14 cellular contexts compared by ENCODE assay signal in the genomic region with DNA sequence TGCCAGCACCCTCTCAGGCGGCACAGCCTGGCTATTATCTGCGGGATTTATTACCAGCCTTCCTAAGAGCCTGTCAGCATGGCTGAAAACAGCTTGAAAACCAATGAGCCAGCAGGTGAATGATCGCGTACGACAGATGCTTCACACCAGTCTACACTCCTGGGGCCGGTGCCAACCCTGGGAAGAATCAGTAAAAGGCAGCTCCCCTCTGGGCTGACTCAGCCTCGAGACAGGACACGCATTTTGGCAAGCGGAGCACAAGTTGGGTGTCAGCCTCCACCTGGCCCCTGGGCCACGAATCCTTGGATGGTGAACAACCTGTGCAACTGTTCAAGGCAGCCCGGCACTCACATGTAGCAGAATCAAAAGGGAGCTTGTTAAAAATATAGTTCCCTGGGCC. TPM values are rescaled to one million over a fixed set of nuclear protein-coding genes. Genes with fewer than 3 reads are reported as not detected.
DNase-seq lines count a peak whose midpoint lies in the region; ATAC-seq and TF ChIP-seq lines count a peak whose summit lies in the region.
"Had no signal": no experiment of that assay in that cellular context is flagged by ENCODE, and none has a peak within 500 bp of the region (broad histone marks: within the 10 kb centered on the region; RNA-seq: fewer than 3 reads in every experiment).

No MANE protein-coding gene starts in this region.

- H3K36me3 Mint-ChIP-seq in activated T-helper 2 cell treated with anti-CD3 and anti-CD28 coated beads, Interferon-gamma antibody, Interleukin-2, Interleukin-4, amounts not matched to agents 10 μg/mL and 5 μg/mL and 100 μg/mL, durations not matched to agents 14 hours and 24 hours and 36 hours (ENCODE audit: low read depth) = peaks cover 4% of the 10 kb centered on the region
- H3K36me3 Mint-ChIP-seq in CD14-positive monocyte = peaks cover 9 to 14% of the 10 kb centered on the region in 2 donors
- H3K36me3 Mint-ChIP-seq: mesothelial cell of epicardium had no signal

- H3K27me3 Mint-ChIP-seq in activated T-helper 2 cell treated with anti-CD3 and anti-CD28 coated beads, Interferon-gamma antibody, Interleukin-2, Interleukin-4, amounts not matched to agents 10 μg/mL and 5 μg/mL and 100 μg/mL, durations not matched to agents 14 hours and 24 hours and 36 hours (ENCODE audit: low read depth) = no peaks in the 10 kb centered on the region
- peaks cover 0 to 3% (median 0%) of the 10 kb centered on the region in 3 donors for H3K27me3 Mint-ChIP-seq in CD14-positive monocyte (ENCODE audit: low read depth in 3 of 3)

- no peak for TF ChIP-seq CTCF in CD14-positive monocyte (IDR thresholded peaks at IDR 0.05)
- TF ChIP-seq CTCF in tibial artery (IDR thresholded peaks at IDR 0.05) = no peak

- H3K36me3 ChIP-seq in SJCRH30 (no peaks in the 10 kb centered on the region), tibial artery (peaks cover 0 to 14% (median 8%) of the 10 kb centered on the region in 3 donors)

- DNase-seq in DMS79 treated with DMSO at 0.1 percent for 48 hours (lab: John Stamatoyannopoulos, UW) (peak; percentile 93), NCI-H1105 treated with DMSO at 0.1 percent for 48 hours (lab: John Stamatoyannopoulos, UW) (peak; percentile 80), SJCRH30 (peak; percentile 45 to 55), medulla oblongata (ENCODE audit: extremely low spot score) (peak; percentile 21), CD14-positive monocyte (ENCODE audit: low spot score) (no peak), tibial artery (no peak)
- no peak for DNase-seq in activated T-helper 2 cell treated with anti-CD3 and anti-CD28 coated beads, Interferon-gamma antibody, Interleukin-2, Interleukin-4, amounts not matched to agents 10 μg/mL and 5 μg/mL and 100 μg/mL, durations not matched to agents 14 hours and 24 hours and 36 hours (ENCODE audit: low spot score)
- DNase-seq: activated effector memory CD4-positive, alpha-beta T cell treated with Interleukin-2 at 50 U/mL for 16 hours; MV-4-11 had no signal

- no peaks in the 10 kb centered on the region for H3K9me3 Mint-ChIP-seq in activated T-helper 2 cell treated with anti-CD3 and anti-CD28 coated beads, Interferon-gamma antibody, Interleukin-2, Interleukin-4, amounts not matched to agents 10 μg/mL and 5 μg/mL and 100 μg/mL, durations not matched to agents 14 hours and 24 hours and 36 hours
- H3K9me3 Mint-ChIP-seq in CD14-positive monocyte = peaks cover 0 to 2% (median 0%) of the 10 kb centered on the region in 7 donors
- H3K9me3 Mint-ChIP-seq: mesothelial cell of epicardium had no signal

- H3K4me1 Mint-ChIP-seq in activated T-helper 2 cell treated with anti-CD3 and anti-CD28 coated beads, Interferon-gamma antibody, Interleukin-2, Interleukin-4, amounts not matched to agents 10 μg/mL and 5 μg/mL and 100 μg/mL, durations not matched to agents 14 hours and 24 hours and 36 hours (ENCODE audit: low read depth) = no peaks in the 10 kb centered on the region
- H3K4me1 Mint-ChIP-seq in CD14-positive monocyte = peaks cover 7% of the 10 kb centered on the region
- H3K4me1 Mint-ChIP-seq: mesothelial cell of epicardium had no signal

- intact Hi-C loops in activated T-helper 2 cell treated with anti-CD3 and anti-CD28 coated beads, Interferon-gamma antibody, Interleukin-2, Interleukin-4, amounts not matched to agents 10 μg/mL and 5 μg/mL and 100 μg/mL, durations not matched to agents 14 hours and 24 hours and 36 hours (cut with micrococcal nuclease) = no loop called here
- intact Hi-C loops in CD14-positive monocyte (cut with micrococcal nuclease) = loop anchor here in 1 of 2 donors (5.0 kb wide), 1 partner anchor 34 kb away; no protein-coding TSS in a partner anchor
- intact Hi-C loops in tibial artery (cut with DNase I; ENCODE audit: low total_unique reads) = no loop called here

- H3K4me3 ChIP-seq in SJCRH30 (no peak overlapping the region), tibial artery (no peak overlapping the region)
- H3K4me3 ChIP-seq: PC-9 had no signal

- no peaks in the 10 kb centered on the region for H3K4me1 ChIP-seq in SJCRH30
- H3K4me1 ChIP-seq in tibial artery = no peaks in the 10 kb centered on the region

- H3K27ac ChIP-seq in SJCRH30 (no peak overlapping the region), tibial artery (no peak overlapping the region)
- H3K27ac ChIP-seq: PC-9 had no signal

- H3K9me3 ChIP-seq in SJCRH30 (replicated peaks) = no peaks in the 10 kb centered on the region
- no peaks in the 10 kb centered on the region for H3K9me3 ChIP-seq in tibial artery

- H3K4me3 Mint-ChIP-seq in activated T-helper 2 cell treated with anti-CD3 and anti-CD28 coated beads, Interferon-gamma antibody, Interleukin-2, Interleukin-4, amounts not matched to agents 10 μg/mL and 5 μg/mL and 100 μg/mL, durations not matched to agents 14 hours and 24 hours and 36 hours (ENCODE audit: low read depth) = no peak overlapping the region
- H3K4me3 Mint-ChIP-seq in CD14-positive monocyte = no peak overlapping the region
- H3K4me3 Mint-ChIP-seq: mesothelial cell of epicardium had no signal

- H3K27ac Mint-ChIP-seq in activated T-helper 2 cell treated with anti-CD3 and anti-CD28 coated beads, Interferon-gamma antibody, Interleukin-2, Interleukin-4, amounts not matched to agents 10 μg/mL and 5 μg/mL and 100 μg/mL, durations not matched to agents 14 hours and 24 hours and 36 hours = no peak overlapping the region
- peak overlapping the region in 2 of 7 donors; percentile 8 to 77 for H3K27ac Mint-ChIP-seq in CD14-positive monocyte
- H3K27ac Mint-ChIP-seq: mesothelial cell of epicardium had no signal

- ATAC-seq in GM19463 (IDR thresholded peaks at IDR 0.05; ENCODE audit: unreplicated experiment) = no peak

- no peaks in the 10 kb centered on the region for H3K27me3 ChIP-seq in SJCRH30
- H3K27me3 ChIP-seq in tibial artery = no peaks in the 10 kb centered on the region

RNA-seq across cellular contexts. Expression of gene EMP3, which starts 15.7 kb away (rescaled TPM):
- 79.1 and 79.2 TPM in 2 replicates for total RNA-seq in SJCRH30 (2014; rRNA removed; shearing (Covaris generic))
- 318 and 329 TPM in 2 replicates for total RNA-seq in activated T-helper 2 cell treated with anti-CD3 and anti-CD28 coated beads, Interferon-gamma antibody, Interleukin-2, Interleukin-4, amounts not matched to agents 10 μg/mL and 5 μg/mL and 100 μg/mL, durations not matched to agents 14 hours and 24 hours and 36 hours
- polyA plus RNA-seq in CD14-positive monocyte = 1,000 to 10,000 TPM in 1 of 2 donors, 100 to 1,000 TPM in 1; 996 to 1,036 TPM

RNA-seq across cellular contexts. Expression of gene TMEM143, which starts 22.7 kb away (rescaled TPM):
- 2.6 and 2.8 TPM in 2 replicates for total RNA-seq in SJCRH30 (2014; rRNA removed; shearing (Covaris generic))
- 12.8 and 13.1 TPM in 2 replicates for total RNA-seq in activated T-helper 2 cell treated with anti-CD3 and anti-CD28 coated beads, Interferon-gamma antibody, Interleukin-2, Interleukin-4, amounts not matched to agents 10 μg/mL and 5 μg/mL and 100 μg/mL, durations not matched to agents 14 hours and 24 hours and 36 hours
- 1 to 10 TPM; 1.7 to 2.1 TPM for polyA plus RNA-seq in CD14-positive monocyte

RNA-seq across cellular contexts. Expression of gene SYNGR4, which starts 23.2 kb away (rescaled TPM):
- total RNA-seq in SJCRH30 (2014; rRNA removed; shearing (Covaris generic)) = not detected in 2 replicates
- not detected in 2 replicates for total RNA-seq in activated T-helper 2 cell treated with anti-CD3 and anti-CD28 coated beads, Interferon-gamma antibody, Interleukin-2, Interleukin-4, amounts not matched to agents 10 μg/mL and 5 μg/mL and 100 μg/mL, durations not matched to agents 14 hours and 24 hours and 36 hours
- polyA plus RNA-seq in CD14-positive monocyte = not detected
- total RNA-seq: mesothelial cell of epicardium; T-helper 2 cell treated with Interferon-gamma antibody and Interleukin-4, amounts not matched to agents 100 ng/mL and 5 ng/mL, for 36 hours had no signal
- polyA plus RNA-seq: esophagus had no signal

RNA-seq across cellular contexts. Expression of gene KDELR1, which starts 50.3 kb away (rescaled TPM):
- 105 and 119 TPM in 2 replicates for total RNA-seq in SJCRH30 (2014; rRNA removed; shearing (Covaris generic))
- 80.2 and 87.8 TPM in 2 replicates for total RNA-seq in activated T-helper 2 cell treated with anti-CD3 and anti-CD28 coated beads, Interferon-gamma antibody, Interleukin-2, Interleukin-4, amounts not matched to agents 10 μg/mL and 5 μg/mL and 100 μg/mL, durations not matched to agents 14 hours and 24 hours and 36 hours
- polyA plus RNA-seq in CD14-positive monocyte = 10 to 100 TPM; 42.0 to 51.3 TPM

RNA-seq across cellular contexts. Expression of gene GRIN2D, which starts 52.5 kb away (rescaled TPM):
- total RNA-seq in SJCRH30 (2014; rRNA removed; shearing (Covaris generic)) = 0.03 TPM in 1 of 2 replicates, not detected in the other
- total RNA-seq in activated T-helper 2 cell treated with anti-CD3 and anti-CD28 coated beads, Interferon-gamma antibody, Interleukin-2, Interleukin-4, amounts not matched to agents 10 μg/mL and 5 μg/mL and 100 μg/mL, durations not matched to agents 14 hours and 24 hours and 36 hours = 0.34 and 0.39 TPM in 2 replicates
- under 1 TPM in 1 of 2 donors, not detected in 1; 0.13 TPM for polyA plus RNA-seq in CD14-positive monocyte

Comparison
In these comparisons a context has a peak if more than half of its experiments do, and no peak if none do; other contexts are left out.
1. DNase-seq: peak in DMS79 treated with DMSO at 0.1 percent for 48 hours (single experiment), NCI-H1105 treated with DMSO at 0.1 percent for 48 hours (single experiment), SJCRH30 (2 of 2) and medulla oblongata (single experiment); none in activated T-helper 2 cell treated with anti-CD3 and anti-CD28 coated beads, Interferon-gamma antibody, Interleukin-2, Interleukin-4, amounts not matched to agents 10 μg/mL and 5 μg/mL and 100 μg/mL, durations not matched to agents 14 hours and 24 hours and 36 hours (single experiment), CD14-positive monocyte (single experiment) and tibial artery (0 of 2).